Comparison of ENCODE assay signal across 14 cellular contexts in genomic region chr5:33238826-33239670, GRCh38.
A peak's percentile ranks its signal among the peaks of the same experiment; 100 is the strongest.
DNase-seq lines count a peak whose midpoint lies in the region; ATAC-seq, FAIRE-seq and TF ChIP-seq lines count a peak whose summit lies in the region.
"Had no signal": no experiment of that assay in that cellular context is flagged by ENCODE, and none has a peak within 500 bp of the region (broad histone marks: within the 10 kb centered on the region; RNA-seq: fewer than 3 reads in every experiment).

No MANE protein-coding gene starts in this region.

- ATAC-seq in GM12878 (no peak; the same call in 2 of the 3 replicates), mucosa of descending colon (peak; percentile 21), GM19395 (IDR thresholded peaks at IDR 0.05; ENCODE audit: unreplicated experiment) (no peak)
- ATAC-seq: activated naive CD4-positive, alpha-beta T cell treated with anti-CD3 and anti-CD28 coated beads, Interleukin-2, amount 50 U/mL, for 72 hours had no signal

- RAD21 ChIA-PET in GM12878 (lab: Charles Lee; ENCODE audit: unreplicated experiment): no interaction called here

- POLR2A ChIA-PET in HEK293 (lab: Yijun Ruan, JAX): no interaction called here
- POLR2A ChIA-PET in GM12878 (lab: Charles Lee): no interaction called here

- H3K27me3 ChIP-seq in MM.1S (replicated peaks; ENCODE audit: insufficient read depth, low read length): no peaks in the 10 kb centered on the region
- H3K27me3 ChIP-seq in GM12878 (replicated peaks in 1 of 2; ENCODE audit: control insufficient read depth in 2 of 2, insufficient read depth in 2 of 2, low read length in 1 of 2): no peaks in the 10 kb centered on the region
- H3K27me3 ChIP-seq in osteoblast (ENCODE audit: insufficient read depth, low read length): no peaks in the 10 kb centered on the region

- no peak overlapping the region for H3K27ac ChIP-seq in HEK293 (ENCODE audit: extremely low read depth, low read depth, low read length)
- H3K27ac ChIP-seq in MM.1S (ENCODE audit: low read length): peak overlapping the region; percentile 54; the same call in 1 of the 2 replicates
- H3K27ac ChIP-seq in GM12878 (ENCODE audit: control insufficient read depth, insufficient read depth): no peak overlapping the region
- H3K27ac ChIP-seq in osteoblast (ENCODE audit: low read depth, low read length): no peak overlapping the region

- 0% methylated on average over 3 of the region's 3 CpGs for WGBS in GM12878 (ENCODE audit: insufficient coverage, insufficient replicate concordance, low lambda C conversion rate, missing lambda C conversion rate)

- H3K36me3 ChIP-seq in HEK293 (ENCODE audit: control insufficient read depth in 2 of 2, insufficient read depth in 1 of 2, low read length in 2 of 2) (no peaks in the 10 kb centered on the region), MM.1S (replicated peaks; ENCODE audit: insufficient read depth, low read length) (no peaks in the 10 kb centered on the region), GM12878 (ENCODE audit: control insufficient read depth in 2 of 2, insufficient read depth in 2 of 2, low read length in 1 of 2) (no peaks in the 10 kb centered on the region), mucosa of descending colon (ENCODE audit: low read depth) (no peaks in the 10 kb centered on the region), osteoblast (ENCODE audit: insufficient read depth, low read length) (no peaks in the 10 kb centered on the region)

- no peak for TF ChIP-seq RAD21 in GM12878 (IDR thresholded peaks at IDR 0.05; ENCODE audit: insufficient read depth, low read depth, low read length)

- H3K79me2 ChIP-seq in MM.1S (ENCODE audit: low read length) (no peaks in the 10 kb centered on the region), GM12878 (ENCODE audit: control insufficient read depth, insufficient read depth, low read length) (no peaks in the 10 kb centered on the region), osteoblast (ENCODE audit: insufficient read depth, low read length) (no peaks in the 10 kb centered on the region)

- no peak for FAIRE-seq in GM12878 (lab: Jason Lieb, UNC)
- FAIRE-seq: D721Med had no signal

- in situ Hi-C loops in GM12878 (cut with MboI): no loop called here

- CTCF ChIA-PET in HEK293 (lab: Yijun Ruan, JAX): no interaction called here
- CTCF ChIA-PET in GM12878 (lab: Yijun Ruan, JAX): no interaction called here

- BruUV-seq in GM12878 (replicated peaks; lab: Mats Ljungman, UMichigan): no TSS peak

- intact Hi-C loops in GM12878 (cut with micrococcal nuclease; ENCODE audit: unreplicated experiment): no loop called here
- intact Hi-C loops in mucosa of descending colon (cut with DNase I, micrococcal nuclease): no loop called here

- H3K4me1 ChIP-seq in HEK293 (ENCODE audit: control insufficient read depth, insufficient read depth, low read length): peaks cover 9% of the 10 kb centered on the region
- peaks cover 72% of the 10 kb centered on the region for H3K4me1 ChIP-seq in MM.1S (ENCODE audit: low read length)
- peaks cover 11% of the 10 kb centered on the region for H3K4me1 ChIP-seq in GM12878 (ENCODE audit: control insufficient read depth, insufficient read depth, low read length)
- H3K4me1 ChIP-seq in mucosa of descending colon (ENCODE audit: low read depth): peaks cover 4% of the 10 kb centered on the region
- H3K4me1 ChIP-seq in osteoblast (ENCODE audit: insufficient read depth, low read length): no peaks in the 10 kb centered on the region

- H3K4me3 ChIP-seq in HEK293 (ENCODE audit: low read depth, low read length) (no peak overlapping the region), MM.1S (ENCODE audit: low read length) (no peak overlapping the region), GM12878 (no peak overlapping the region), mucosa of descending colon (no peak overlapping the region), osteoblast (ENCODE audit: insufficient read depth, low read length) (no peak overlapping the region)

- H2AFZ ChIP-seq in MM.1S (ENCODE audit: low read length): no peak overlapping the region
- H2AFZ ChIP-seq in GM12878 (ENCODE audit: control insufficient read depth, low read depth, low read length): peak overlapping the region; percentile 10; the same call in 1 of the 2 replicates
- no peak overlapping the region for H2AFZ ChIP-seq in osteoblast (ENCODE audit: low read length)

- H4K20me1 ChIP-seq in MM.1S (ENCODE audit: insufficient read depth, low read length) (no peaks in the 10 kb centered on the region), GM12878 (ENCODE audit: control insufficient read depth, insufficient read depth) (no peaks in the 10 kb centered on the region), osteoblast (ENCODE audit: insufficient read depth, low read length) (no peaks in the 10 kb centered on the region)

- H3K4me2 ChIP-seq in MM.1S (ENCODE audit: low read depth, low read length): peak overlapping the region; percentile 51
- no peak overlapping the region for H3K4me2 ChIP-seq in GM12878 (ENCODE audit: control insufficient read depth, insufficient read depth)
- no peak overlapping the region for H3K4me2 ChIP-seq in osteoblast (ENCODE audit: insufficient read depth, low read length)

- DNase-seq in MM.1S: peak; percentile 72
- DNase-seq in GM12878 (ENCODE audit: low read depth, low spot score): no peak
- DNase-seq in mucosa of descending colon: no peak
- DNase-seq in osteoblast (ENCODE audit: insufficient read length, low spot score, missing footprints): no peak
- DNase-seq in HK-2 (ENCODE audit: unreplicated experiment): no peak
- DNase-seq: activated CD4-positive, alpha-beta T cell treated with anti-CD3 and anti-CD28 coated beads for 4 hours; GF-D8; HFFc6; NCI-H2029 treated with DMSO at 0.1 percent for 48 hours; NCI-H774 had no signal

- no peaks in the 10 kb centered on the region for H3K9me2 ChIP-seq in MM.1S (replicated peaks; ENCODE audit: insufficient read depth, low read length)

- TF ChIP-seq EP300 in GM12878 (IDR thresholded peaks at IDR 0.05; ENCODE audit: borderline replicate concordance in 1 of 2, control insufficient read depth in 1 of 2, low read depth in 2 of 2, low read length in 2 of 2): no peak

- no peak for TF ChIP-seq POLR2A in GM12878 (IDR thresholded peaks at IDR 0.05; ENCODE audit: low read depth, low read length)

- SMC1A ChIA-PET in GM12878 (lab: Charles Lee; ENCODE audit: uncharacterized antibody, unreplicated experiment): interaction anchor here (1.9 kb wide), 1 partner anchor 10 kb away, joined by 7 read pairs; no protein-coding TSS in a partner anchor

- H3K9me3 ChIP-seq in HEK293 (ENCODE audit: control insufficient read depth, insufficient read depth, low read depth, low read length) (no peaks in the 10 kb centered on the region), MM.1S (replicated peaks; ENCODE audit: insufficient read depth, low read length) (no peaks in the 10 kb centered on the region), GM12878 (replicated peaks; ENCODE audit: control insufficient read depth, insufficient read depth, low read length) (no peaks in the 10 kb centered on the region; the same call in 2 of the 3 replicates), mucosa of descending colon (no peaks in the 10 kb centered on the region), osteoblast (ENCODE audit: low read depth, low read length) (no peaks in the 10 kb centered on the region)

- H3F3A ChIP-seq in MM.1S (ENCODE audit: insufficient read depth, low read length): peaks cover 21% of the 10 kb centered on the region

- TF ChIP-seq CTCF in HEK293 (tag by site-specific recombination; IDR thresholded peaks at IDR 0.05) (no peak), MM.1S (IDR thresholded peaks at IDR 0.05; ENCODE audit: low read length) (no peak), GM12878 (IDR thresholded peaks at IDR 0.05 in 2 of 3, conservative IDR thresholded peaks at IDR 0.05 in 1 of 3; ENCODE audit: control insufficient read depth in 2 of 3, extremely low read depth in 1 of 3, insufficient read depth in 1 of 3, low read depth in 3 of 3, low read length in 3 of 3) (no peak), mucosa of descending colon (IDR thresholded peaks at IDR 0.05) (no peak), osteoblast (IDR thresholded peaks at IDR 0.05; ENCODE audit: extremely low read depth, low read depth, low read length) (no peak)

- H3K9ac ChIP-seq in MM.1S (ENCODE audit: low read length): no peak overlapping the region
- H3K9ac ChIP-seq in GM12878 (ENCODE audit: control insufficient read depth, insufficient read depth, low read length): no peak overlapping the region

TF ChIP-seq in HEK293, 187 proteins besides CTCF, POLR2A, EP300 and RAD21 (continues in another document):
- TF ChIP-seq ZNF600 (tag by site-specific recombination; IDR thresholded peaks at IDR 0.05) (no peak), PRDM6 (tag by site-specific recombination; IDR thresholded peaks at IDR 0.05) (0 out of 2 replicates have a peak, but pooled peaks have one; percentile 25)

TF ChIP-seq in GM12878, 131 proteins besides CTCF, POLR2A, EP300 and RAD21:
- peak; percentile 34; the same call in 1 of the 2 replicates for TF ChIP-seq RUNX3 (IDR thresholded peaks at IDR 0.05; ENCODE audit: low read length)
- TF ChIP-seq HCFC1 (IDR thresholded peaks at IDR 0.05; ENCODE audit: low read length): no peak
